ENCODE assay signal across 4 cellular contexts in genomic region chr1:22668840-22669239, GRCh38. TPM values are rescaled to one million over a fixed set of nuclear protein-coding genes. Genes with fewer than 3 reads are reported as not detected.
"Had no signal": no experiment of that assay in that cellular context is flagged by ENCODE, and none has a peak within 500 bp of the region (broad histone marks: within the 10 kb centered on the region; RNA-seq: fewer than 3 reads in every experiment).

No MANE protein-coding gene starts in this region.

RNA-seq across cellular contexts. Expression of gene C1QB, which starts 15.8 kb away (rescaled TPM):
- total RNA-seq: LHCN-M2, M059J, MCF 10A, NCI-H460 had no signal

RNA-seq across cellular contexts. Expression of gene C1QC, which starts 25.4 kb away (rescaled TPM):
- total RNA-seq: LHCN-M2, M059J, MCF 10A, NCI-H460 had no signal

RNA-seq across cellular contexts. Expression of gene C1QA, which starts 32.4 kb away (rescaled TPM):
- total RNA-seq: LHCN-M2, M059J, MCF 10A, NCI-H460 had no signal
